In genomic region chr20:20210943-20211273, GRCh38 we compare ENCODE assay signal across 2 cellular contexts.
TF ChIP-seq lines count a peak whose summit lies in the region.

No MANE protein-coding gene starts in this region.

TF ChIP-seq in IMR-90, 13 proteins besides CTCF, POLR2A, EP300 and RAD21 (continued from another document):
- TF ChIP-seq ELK1 (IDR thresholded peaks at IDR 0.05; ENCODE audit: borderline replicate concordance, low read depth, low read length) (no peak), MXI1 (IDR thresholded peaks at IDR 0.05; ENCODE audit: borderline replicate concordance, low read depth, low read length) (no peak), USF2 (IDR thresholded peaks at IDR 0.05; ENCODE audit: low read depth, low read length) (no peak), MAFK (IDR thresholded peaks at IDR 0.05; ENCODE audit: low read depth, low read length) (peak; percentile 52; the same call in 1 of the 2 replicates)
TF ChIP-seq in IMR-90: peak in this region for 1.

TF ChIP-seq in SK-N-SH treated with all-trans-retinoic acid at 6 μM for 48 hours, 23 proteins besides CTCF, POLR2A, EP300 and RAD21 (continued from another document):
- TF ChIP-seq ZFP30 (CRISPR knock-in tag; IDR thresholded peaks at IDR 0.05) (no peak), OSR1 (CRISPR knock-in tag; IDR thresholded peaks at IDR 0.05) (no peak), TOX (CRISPR knock-in tag; IDR thresholded peaks at IDR 0.05; ENCODE audit: borderline replicate concordance) (no peak), TCF4 (CRISPR knock-in tag; IDR thresholded peaks at IDR 0.05; ENCODE audit: borderline replicate concordance) (no peak), PATZ1 (CRISPR knock-in tag; IDR thresholded peaks at IDR 0.05; ENCODE audit: borderline replicate concordance) (no peak), BACH2 (CRISPR knock-in tag; IDR thresholded peaks at IDR 0.05; ENCODE audit: borderline replicate concordance) (no peak), ISL1 (CRISPR knock-in tag; IDR thresholded peaks at IDR 0.05) (no peak), ZFP3 (CRISPR knock-in tag; IDR thresholded peaks at IDR 0.05) (no peak), TSHZ2 (CRISPR knock-in tag; IDR thresholded peaks at IDR 0.05) (no peak), PPARA (CRISPR knock-in tag; IDR thresholded peaks at IDR 0.05; ENCODE audit: borderline replicate concordance) (no peak), CREB5 (CRISPR knock-in tag; IDR thresholded peaks at IDR 0.05; ENCODE audit: low read depth) (no peak), ZNF8 (CRISPR knock-in tag; IDR thresholded peaks at IDR 0.05) (no peak), RARB (CRISPR knock-in tag; IDR thresholded peaks at IDR 0.05) (no peak)
